Comparison of ENCODE assay signal across 10 cellular contexts in the genomic region with DNA sequence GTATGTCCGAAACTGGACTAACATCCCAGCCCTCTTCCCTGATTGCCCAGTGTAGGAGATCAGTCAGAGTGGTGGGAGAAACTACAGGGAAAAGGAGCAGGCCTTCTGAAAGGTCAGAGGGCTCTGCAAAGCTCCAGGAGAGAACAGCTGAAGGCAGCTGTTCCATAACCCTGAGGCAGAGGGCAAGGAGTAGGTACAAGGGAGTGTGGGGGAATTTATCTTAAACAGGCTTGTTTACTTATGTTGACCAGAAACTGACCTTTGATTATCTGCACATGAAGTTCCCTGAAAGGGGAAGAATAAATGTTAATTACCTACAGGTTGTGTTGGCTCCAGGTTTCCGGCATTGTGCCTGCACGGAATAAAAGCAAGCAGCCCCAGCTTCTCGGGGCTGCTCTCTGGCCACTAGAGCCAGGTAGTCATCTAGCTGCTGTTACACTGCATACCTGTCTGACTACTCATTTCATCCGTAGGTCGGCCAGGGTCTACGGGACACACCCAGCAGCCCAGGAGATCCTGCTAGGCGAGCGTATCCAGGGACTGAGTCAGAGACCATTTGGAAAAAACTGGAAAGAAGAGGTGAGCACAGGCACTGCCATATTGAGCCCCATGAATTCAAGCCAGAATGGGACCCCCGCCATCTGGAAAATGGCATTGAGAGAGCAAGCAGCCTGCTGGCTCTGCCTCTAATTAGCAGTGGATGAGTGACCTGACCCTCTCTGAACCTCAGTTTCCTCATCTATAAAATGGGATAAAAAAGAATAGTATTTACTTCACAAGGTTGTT. TPM values are rescaled to one million over a fixed set of nuclear protein-coding genes. Genes with fewer than 3 reads are reported as not detected.
A peak's percentile ranks its signal among the peaks of the same experiment; 100 is the strongest.
DNase-seq lines count a peak whose midpoint lies in the region; ATAC-seq and TF ChIP-seq lines count a peak whose summit lies in the region.
"Had no signal": no experiment of that assay in that cellular context is flagged by ENCODE, and none has a peak within 500 bp of the region (broad histone marks: within the 10 kb centered on the region; RNA-seq: fewer than 3 reads in every experiment).

No MANE protein-coding gene starts in this region.

- no peaks in the 10 kb centered on the region for H4K20me1 ChIP-seq in fibroblast of lung (ENCODE audit: control insufficient read depth, extremely low read depth, insufficient read depth, low read length)

- peak; percentile 78 for DNase-seq in Daoy (ENCODE audit: low read depth)
- peak; percentile 93 for DNase-seq in RWPE1 (ENCODE audit: low spot score)
- DNase-seq in fibroblast of lung (ENCODE audit: low read depth in 2 of 2): peak; percentile 59 to 89
- DNase-seq in osteocyte (ENCODE audit: extremely low spot score, unreplicated experiment): no peak
- no peak for DNase-seq in caudate nucleus (lab: John Stamatoyannopoulos, UW)
- no peak for DNase-seq in HAP-1 (ENCODE audit: low spot score in 2 of 2)
- DNase-seq: activated naive CD4-positive, alpha-beta T cell treated with anti-CD3 and anti-CD28 coated beads for 36 hours; NCI-H524 had no signal

- no peak overlapping the region for H3K9ac ChIP-seq in fibroblast of lung (ENCODE audit: insufficient read depth, low read length)

- no peaks in the 10 kb centered on the region for H3K9me3 Mint-ChIP-seq in osteocyte (ENCODE audit: unreplicated experiment)
- H3K9me3 Mint-ChIP-seq: activated naive CD4-positive, alpha-beta T cell treated with anti-CD3 and anti-CD28 coated beads for 36 hours had no signal

- no peak for ATAC-seq in GM21390 (IDR thresholded peaks at IDR 0.05; ENCODE audit: unreplicated experiment)
- ATAC-seq in GM21515 (IDR thresholded peaks at IDR 0.05; ENCODE audit: unreplicated experiment): no peak

- CTCF ChIA-PET in RWPE1 (lab: Yijun Ruan, JAX): interaction anchor here (0.6 kb wide), 1 partner anchor 248 kb away, joined by 3 read pairs; no protein-coding TSS in a partner anchor

- H3K4me2 ChIP-seq in fibroblast of lung (ENCODE audit: extremely low read depth, insufficient read depth, low read length): no peak overlapping the region

- peak overlapping the region; percentile 98 for H3K27ac Mint-ChIP-seq in osteocyte (ENCODE audit: unreplicated experiment)
- H3K27ac Mint-ChIP-seq: activated naive CD4-positive, alpha-beta T cell treated with anti-CD3 and anti-CD28 coated beads for 36 hours had no signal

- peaks cover 54% of the 10 kb centered on the region for H3K4me1 Mint-ChIP-seq in osteocyte (ENCODE audit: unreplicated experiment)

- TF ChIP-seq CTCF in RWPE1 (conservative IDR thresholded peaks at IDR 0.05; ENCODE audit: low read depth) (no peak), fibroblast of lung (conservative IDR thresholded peaks at IDR 0.05 in 1 of 2, IDR thresholded peaks at IDR 0.05 in 1 of 2; ENCODE audit: low read depth in 1 of 2, low read length in 2 of 2) (no peak), osteocyte (IDR thresholded peaks at IDR 0.05) (no peak)

- H2AFZ ChIP-seq in fibroblast of lung (ENCODE audit: low read length): no peak overlapping the region

- H3K4me3 ChIP-seq in fibroblast of lung (replicated peaks in 1 of 4; ENCODE audit: control extremely low read depth in 1 of 4, insufficient read depth in 1 of 4, low read depth in 3 of 4, low read length in 4 of 4): no peak overlapping the region
- no peak overlapping the region for H3K4me3 ChIP-seq in HAP-1

- H3K9me3 ChIP-seq in fibroblast of lung (ENCODE audit: control insufficient read depth, insufficient read depth, low read depth, low read length): no peaks in the 10 kb centered on the region
- H3K9me3 ChIP-seq in HAP-1: no peaks in the 10 kb centered on the region

- H3K27me3 Mint-ChIP-seq in osteocyte (ENCODE audit: unreplicated experiment): no peaks in the 10 kb centered on the region

- H3K27ac ChIP-seq in RWPE1 (peak overlapping the region; percentile 99), fibroblast of lung (ENCODE audit: insufficient read depth, low read length) (no peak overlapping the region), caudate nucleus (ENCODE audit: low read depth, low read length) (no peak overlapping the region)

- H3K4me3 Mint-ChIP-seq in osteocyte (ENCODE audit: unreplicated experiment): peak overlapping the region; percentile 10
- H3K4me3 Mint-ChIP-seq: activated naive CD4-positive, alpha-beta T cell treated with anti-CD3 and anti-CD28 coated beads for 36 hours had no signal

- in situ Hi-C loops in HAP-1 (cut with MboI; ENCODE audit: low sequenced_read_pairs): no loop called here

- no peaks in the 10 kb centered on the region for H3K79me2 ChIP-seq in fibroblast of lung (ENCODE audit: control insufficient read depth, insufficient read depth, low read length)

- H3K4me1 ChIP-seq in fibroblast of lung (ENCODE audit: control insufficient read depth, extremely low read depth, insufficient read depth, low read length) (peaks cover 18% of the 10 kb centered on the region), HAP-1 (peaks cover 3% of the 10 kb centered on the region)

- H3K27me3 ChIP-seq in fibroblast of lung (ENCODE audit: control insufficient read depth, insufficient read depth, low read length): no peaks in the 10 kb centered on the region
- no peaks in the 10 kb centered on the region for H3K27me3 ChIP-seq in HAP-1 (ENCODE audit: low read depth)

- H3K36me3 Mint-ChIP-seq in osteocyte (ENCODE audit: unreplicated experiment): no peaks in the 10 kb centered on the region

- H3K36me3 ChIP-seq in fibroblast of lung (ENCODE audit: control insufficient read depth, insufficient read depth, low read length): no peaks in the 10 kb centered on the region
- H3K36me3 ChIP-seq in HAP-1 (replicated peaks): peaks cover 2% of the 10 kb centered on the region; the same call in 1 of the 2 replicates

- POLR2A ChIA-PET in RWPE1 (lab: Yijun Ruan, JAX; ENCODE audit: low non-redundant PET): interaction anchor here (0.6 to 4.3 kb wide), 3 partner anchors 10 to 46 kb away, joined by 5 to 18 read pairs (median 13); partner anchors contain the start of gene PAQR7

RNA-seq across cellular contexts. Expression of gene PAQR7, which starts 14.9 kb away (rescaled TPM):
- 6.1 and 7.9 TPM in 2 replicates for total RNA-seq in Daoy (2014; rRNA removed; shearing (Covaris generic))
- total RNA-seq in fibroblast of lung (11.6 and 15.9 TPM in 2 replicates), osteocyte (11.0 and 11.6 TPM in 2 replicates)
- polyA plus RNA-seq in fibroblast of lung: 7.4 and 12.8 TPM in 2 replicates
- 10.9 and 17.6 TPM in 2 replicates for polyA plus RNA-seq in fibroblast of lung (2012)
- 33.2 and 49.1 TPM in 2 replicates for polyA minus RNA-seq in fibroblast of lung (ENCODE audit: low replicate concordance)

RNA-seq across cellular contexts. Expression of gene STMN1, which starts 15.8 kb away (rescaled TPM):
- total RNA-seq in Daoy (2014; rRNA removed; shearing (Covaris generic)): 307 and 396 TPM in 2 replicates
- total RNA-seq in fibroblast of lung (46.2 and 90.7 TPM in 2 replicates), osteocyte (238 and 255 TPM in 2 replicates)
- 94.7 and 304 TPM in 2 replicates for polyA plus RNA-seq in fibroblast of lung
- 127 and 372 TPM in 2 replicates for polyA plus RNA-seq in fibroblast of lung (2012)
- polyA minus RNA-seq in fibroblast of lung (ENCODE audit: low replicate concordance): 5.7 and 45.2 TPM in 2 replicates

RNA-seq across cellular contexts. Expression of gene AUNIP, which starts 31.2 kb away (rescaled TPM):
- 9.4 and 20.4 TPM in 2 replicates for total RNA-seq in Daoy (2014; rRNA removed; shearing (Covaris generic))
- total RNA-seq in fibroblast of lung (under 0.01 and 0.33 TPM in 2 replicates), osteocyte (1.3 and 1.9 TPM in 2 replicates)
- polyA plus RNA-seq in fibroblast of lung: 1.2 and 3.4 TPM in 2 replicates
- 0.90 and 2.2 TPM in 2 replicates for polyA plus RNA-seq in fibroblast of lung (2012)
- polyA minus RNA-seq in fibroblast of lung (ENCODE audit: low replicate concordance): 0.82 and 1.9 TPM in 2 replicates

Comparison
In these comparisons a context has a peak if more than half of its experiments do, and no peak if none do; other contexts are left out.
1. DNase-seq: peak in Daoy (single experiment), RWPE1 (single experiment) and fibroblast of lung (2 of 2); none in osteocyte (single experiment), caudate nucleus (0 of 61) and HAP-1 (0 of 2).